1 cellular context compared by ENCODE assay signal in the genomic region with DNA sequence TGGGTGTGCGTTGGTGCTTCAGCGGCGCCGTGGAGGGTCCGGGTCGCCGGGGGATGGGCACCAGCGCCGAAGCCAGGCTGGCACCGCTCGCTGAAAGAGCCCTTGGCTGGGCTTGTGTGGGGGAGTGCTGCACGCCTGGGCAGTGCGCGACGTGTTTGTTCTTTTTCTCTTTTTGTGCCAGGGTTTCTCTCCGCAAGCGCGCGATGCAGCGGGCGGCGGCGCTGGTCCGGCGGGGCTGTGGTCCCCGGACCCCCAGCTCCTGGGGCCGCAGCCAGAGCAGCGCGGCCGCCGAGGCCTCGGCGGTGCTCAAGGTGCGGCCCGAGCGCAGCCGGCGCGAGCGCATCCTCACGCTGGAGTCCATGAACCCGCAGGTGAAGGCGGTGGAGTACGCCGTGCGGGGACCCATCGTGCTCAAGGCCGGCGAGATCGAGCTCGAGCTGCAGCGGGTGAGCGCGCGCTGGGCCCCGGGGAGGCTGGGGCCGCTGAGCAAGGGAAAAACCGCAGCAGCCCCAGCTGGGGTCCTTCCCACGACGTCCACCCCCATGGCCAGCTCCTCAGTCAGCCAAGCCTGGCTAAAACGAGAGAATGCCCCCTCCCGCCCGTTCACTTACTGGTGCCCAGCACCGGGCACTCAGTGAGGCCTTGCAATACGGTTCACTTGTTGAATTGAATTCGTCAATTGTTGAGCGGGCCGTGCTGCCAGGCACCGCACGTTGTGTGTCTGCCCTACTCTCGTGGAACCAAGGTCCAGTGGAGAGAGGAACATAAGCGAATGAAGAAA.
A peak's percentile ranks its signal among the peaks of the same experiment; 100 is the strongest.
TF ChIP-seq lines count a peak whose summit lies in the region.

No MANE protein-coding gene starts in this region.

TF ChIP-seq in HepG2, 621 proteins besides CTCF, POLR2A, EP300 and RAD21 (continued from another document and continues in another):
- no peak for TF ChIP-seq ZNF780A (CRISPR knock-in tag; IDR thresholded peaks at IDR 0.05)
- no peak for TF ChIP-seq REPIN1 (CRISPR knock-in tag; IDR thresholded peaks at IDR 0.05; ENCODE audit: borderline replicate concordance, low read depth)
- TF ChIP-seq, protein P1, sequence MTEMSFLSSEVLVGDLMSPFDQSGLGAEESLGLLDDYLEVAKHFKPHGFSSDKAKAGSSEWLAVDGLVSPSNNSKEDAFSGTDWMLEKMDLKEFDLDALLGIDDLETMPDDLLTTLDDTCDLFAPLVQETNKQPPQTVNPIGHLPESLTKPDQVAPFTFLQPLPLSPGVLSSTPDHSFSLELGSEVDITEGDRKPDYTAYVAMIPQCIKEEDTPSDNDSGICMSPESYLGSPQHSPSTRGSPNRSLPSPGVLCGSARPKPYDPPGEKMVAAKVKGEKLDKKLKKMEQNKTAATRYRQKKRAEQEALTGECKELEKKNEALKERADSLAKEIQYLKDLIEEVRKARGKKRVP (CRISPR knock-in tag; IDR thresholded peaks at IDR 0.05): no peak
- TF ChIP-seq YY1 (IDR thresholded peaks at IDR 0.05; ENCODE audit: insufficient read depth, insufficient replicate concordance, low read depth, low read length): no peak
- no peak for TF ChIP-seq HMG20A (CRISPR knock-in tag; IDR thresholded peaks at IDR 0.05; ENCODE audit: borderline replicate concordance)
- no peak for TF ChIP-seq SKIL (CRISPR knock-in tag; IDR thresholded peaks at IDR 0.05; ENCODE audit: borderline replicate concordance)
- no peak for TF ChIP-seq TEAD3 (CRISPR knock-in tag; optimal IDR thresholded peaks at IDR 0.05; ENCODE audit: borderline replicate concordance)
- no peak for TF ChIP-seq ETV6 (CRISPR knock-in tag; conservative IDR thresholded peaks at IDR 0.05)
- TF ChIP-seq TBP (CRISPR knock-in tag; IDR thresholded peaks at IDR 0.05): no peak
- TF ChIP-seq KDM1A (CRISPR knock-in tag; IDR thresholded peaks at IDR 0.05): no peak
- no peak for TF ChIP-seq HOXA3 (CRISPR knock-in tag; IDR thresholded peaks at IDR 0.05)
- no peak for TF ChIP-seq SIX1 (CRISPR knock-in tag; IDR thresholded peaks at IDR 0.05; ENCODE audit: borderline replicate concordance)
- no peak for TF ChIP-seq ATF1 (CRISPR knock-in tag; IDR thresholded peaks at IDR 0.05)
- TF ChIP-seq ZNF883 (CRISPR knock-in tag; IDR thresholded peaks at IDR 0.05; ENCODE audit: not compliant biosample characterization): peak; percentile 27
- no peak for TF ChIP-seq KLF16 (CRISPR knock-in tag; IDR thresholded peaks at IDR 0.05)
- TF ChIP-seq TBL1XR1 (IDR thresholded peaks at IDR 0.05; ENCODE audit: borderline replicate concordance, low read length, partially characterized antibody): no peak
- TF ChIP-seq KLF12 (CRISPR knock-in tag; IDR thresholded peaks at IDR 0.05; ENCODE audit: borderline replicate concordance): no peak
- no peak for TF ChIP-seq ZFP37 (CRISPR knock-in tag; IDR thresholded peaks at IDR 0.05; ENCODE audit: borderline replicate concordance)
- TF ChIP-seq NR2F6 (IDR thresholded peaks at IDR 0.05): no peak
- no peak for TF ChIP-seq NR2F6 (CRISPR knock-in tag; IDR thresholded peaks at IDR 0.05)
- TF ChIP-seq, protein P2, sequence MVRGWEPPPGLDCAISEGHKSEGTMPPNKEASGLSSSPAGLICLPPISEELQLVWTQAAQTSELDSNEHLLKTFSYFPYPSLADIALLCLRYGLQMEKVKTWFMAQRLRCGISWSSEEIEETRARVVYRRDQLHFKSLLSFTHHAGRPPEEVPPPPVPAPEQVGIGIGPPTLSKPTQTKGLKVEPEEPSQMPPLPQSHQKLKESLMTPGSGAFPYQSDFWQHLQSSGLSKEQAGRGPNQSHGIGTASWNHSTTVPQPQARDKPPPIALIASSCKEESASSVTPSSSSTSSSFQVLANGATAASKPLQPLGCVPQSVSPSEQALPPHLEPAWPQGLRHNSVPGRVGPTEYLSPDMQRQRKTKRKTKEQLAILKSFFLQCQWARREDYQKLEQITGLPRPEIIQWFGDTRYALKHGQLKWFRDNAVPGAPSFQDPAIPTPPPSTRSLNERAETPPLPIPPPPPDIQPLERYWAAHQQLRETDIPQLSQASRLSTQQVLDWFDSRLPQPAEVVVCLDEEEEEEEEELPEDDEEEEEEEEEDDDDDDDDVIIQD (CRISPR knock-in tag; IDR thresholded peaks at IDR 0.05; ENCODE audit: low read depth): no peak
- peak; percentile 11; the same call in 1 of the 2 replicates for TF ChIP-seq TMF1 (CRISPR knock-in tag; IDR thresholded peaks at IDR 0.05; ENCODE audit: low read depth)
- no peak; the same call in 1 of the 2 replicates for TF ChIP-seq HNRNPL (IDR thresholded peaks at IDR 0.05; ENCODE audit: low read depth, low read length)
- TF ChIP-seq ARID3A (IDR thresholded peaks at IDR 0.05; ENCODE audit: low read depth, low read length): no peak
- TF ChIP-seq CEBPG (CRISPR knock-in tag; IDR thresholded peaks at IDR 0.05): no peak
- no peak for TF ChIP-seq PAX8 (CRISPR knock-in tag; IDR thresholded peaks at IDR 0.05; ENCODE audit: borderline replicate concordance)
- no peak for TF ChIP-seq ERF (CRISPR knock-in tag; IDR thresholded peaks at IDR 0.05)
- TF ChIP-seq FOXC1 (CRISPR knock-in tag; IDR thresholded peaks at IDR 0.05; ENCODE audit: borderline replicate concordance): no peak; the same call in 1 of the 2 replicates
- TF ChIP-seq ZNF34 (CRISPR knock-in tag; IDR thresholded peaks at IDR 0.05; ENCODE audit: borderline replicate concordance): no peak
- TF ChIP-seq ZNF460 (CRISPR knock-in tag; IDR thresholded peaks at IDR 0.05; ENCODE audit: borderline replicate concordance): no peak
- TF ChIP-seq ZNF44 (CRISPR knock-in tag; IDR thresholded peaks at IDR 0.05): 0 out of 2 replicates have a peak, but pooled peaks have one; percentile 20
- TF ChIP-seq NRL (CRISPR knock-in tag; IDR thresholded peaks at IDR 0.05; ENCODE audit: borderline replicate concordance): no peak; the same call in 1 of the 2 replicates
- TF ChIP-seq WIZ (CRISPR knock-in tag; IDR thresholded peaks at IDR 0.05): no peak
- no peak for TF ChIP-seq ZNF879 (CRISPR knock-in tag; IDR thresholded peaks at IDR 0.05)
- TF ChIP-seq ZBTB10 (CRISPR knock-in tag; IDR thresholded peaks at IDR 0.05; ENCODE audit: borderline replicate concordance): no peak
- TF ChIP-seq, protein P3, sequence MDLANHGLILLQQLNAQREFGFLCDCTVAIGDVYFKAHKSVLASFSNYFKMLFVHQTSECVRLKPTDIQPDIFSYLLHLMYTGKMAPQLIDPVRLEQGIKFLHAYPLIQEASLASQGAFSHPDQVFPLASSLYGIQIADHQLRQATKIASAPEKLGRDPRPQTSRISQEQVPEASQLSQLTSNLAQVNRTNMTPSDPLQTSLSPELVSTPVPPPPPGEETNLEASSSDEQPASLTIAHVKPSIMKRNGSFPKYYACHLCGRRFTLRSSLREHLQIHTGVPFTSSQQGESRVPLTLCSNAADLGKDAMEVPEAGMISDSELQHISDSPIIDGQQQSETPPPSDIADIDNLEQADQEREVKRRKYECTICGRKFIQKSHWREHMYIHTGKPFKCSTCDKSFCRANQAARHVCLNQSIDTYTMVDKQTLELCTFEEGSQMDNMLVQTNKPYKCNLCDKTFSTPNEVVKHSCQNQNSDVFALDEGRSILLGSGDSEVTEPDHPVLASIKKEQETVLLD (CRISPR knock-in tag; IDR thresholded peaks at IDR 0.05; ENCODE audit: low read depth): no peak
- TF ChIP-seq, protein P4, sequence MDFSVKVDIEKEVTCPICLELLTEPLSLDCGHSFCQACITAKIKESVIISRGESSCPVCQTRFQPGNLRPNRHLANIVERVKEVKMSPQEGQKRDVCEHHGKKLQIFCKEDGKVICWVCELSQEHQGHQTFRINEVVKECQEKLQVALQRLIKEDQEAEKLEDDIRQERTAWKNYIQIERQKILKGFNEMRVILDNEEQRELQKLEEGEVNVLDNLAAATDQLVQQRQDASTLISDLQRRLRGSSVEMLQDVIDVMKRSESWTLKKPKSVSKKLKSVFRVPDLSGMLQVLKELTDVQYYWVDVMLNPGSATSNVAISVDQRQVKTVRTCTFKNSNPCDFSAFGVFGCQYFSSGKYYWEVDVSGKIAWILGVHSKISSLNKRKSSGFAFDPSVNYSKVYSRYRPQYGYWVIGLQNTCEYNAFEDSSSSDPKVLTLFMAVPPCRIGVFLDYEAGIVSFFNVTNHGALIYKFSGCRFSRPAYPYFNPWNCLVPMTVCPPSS (IDR thresholded peaks at IDR 0.05): no peak
- no peak for TF ChIP-seq FOXP1 (IDR thresholded peaks at IDR 0.05)
- no peak for TF ChIP-seq FOXP1 (CRISPR knock-in tag; IDR thresholded peaks at IDR 0.05)
- TF ChIP-seq ZNF674 (CRISPR knock-in tag; IDR thresholded peaks at IDR 0.05; ENCODE audit: low read depth): no peak
- no peak for TF ChIP-seq ATF2 (CRISPR knock-in tag; IDR thresholded peaks at IDR 0.05)
- no peak for TF ChIP-seq ZNF841 (CRISPR knock-in tag; IDR thresholded peaks at IDR 0.05; ENCODE audit: borderline replicate concordance)
- no peak for TF ChIP-seq STAT5B (CRISPR knock-in tag; IDR thresholded peaks at IDR 0.05)
- no peak for TF ChIP-seq ZMYM2 (CRISPR knock-in tag; IDR thresholded peaks at IDR 0.05)
- no peak for TF ChIP-seq TAF15 (IDR thresholded peaks at IDR 0.05; ENCODE audit: low read depth, low read length, poor library complexity, severe bottlenecking)
- TF ChIP-seq NFRKB (IDR thresholded peaks at IDR 0.05): no peak
- no peak for TF ChIP-seq KAT2B (IDR thresholded peaks at IDR 0.05; ENCODE audit: borderline replicate concordance, low read depth, low read length)
- TF ChIP-seq, protein P5, sequence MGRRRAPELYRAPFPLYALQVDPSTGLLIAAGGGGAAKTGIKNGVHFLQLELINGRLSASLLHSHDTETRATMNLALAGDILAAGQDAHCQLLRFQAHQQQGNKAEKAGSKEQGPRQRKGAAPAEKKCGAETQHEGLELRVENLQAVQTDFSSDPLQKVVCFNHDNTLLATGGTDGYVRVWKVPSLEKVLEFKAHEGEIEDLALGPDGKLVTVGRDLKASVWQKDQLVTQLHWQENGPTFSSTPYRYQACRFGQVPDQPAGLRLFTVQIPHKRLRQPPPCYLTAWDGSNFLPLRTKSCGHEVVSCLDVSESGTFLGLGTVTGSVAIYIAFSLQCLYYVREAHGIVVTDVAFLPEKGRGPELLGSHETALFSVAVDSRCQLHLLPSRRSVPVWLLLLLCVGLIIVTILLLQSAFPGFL (CRISPR knock-in tag; IDR thresholded peaks at IDR 0.05): no peak
- TF ChIP-seq CREB1 (IDR thresholded peaks at IDR 0.05): no peak
- no peak for TF ChIP-seq CREB1 (CRISPR knock-in tag; IDR thresholded peaks at IDR 0.05)
- no peak for TF ChIP-seq ZNF589 (CRISPR knock-in tag; conservative IDR thresholded peaks at IDR 0.05)
- TF ChIP-seq ZNF616 (CRISPR knock-in tag; IDR thresholded peaks at IDR 0.05; ENCODE audit: low read depth): no peak
- no peak for TF ChIP-seq LCORL (IDR thresholded peaks at IDR 0.05)
- TF ChIP-seq LCORL (CRISPR knock-in tag; IDR thresholded peaks at IDR 0.05): no peak
- TF ChIP-seq GATAD1 (CRISPR knock-in tag; IDR thresholded peaks at IDR 0.05): no peak; the same call in 1 of the 2 replicates
- no peak for TF ChIP-seq ZNF576 (CRISPR knock-in tag; IDR thresholded peaks at IDR 0.05)
